2 cellular contexts compared by ENCODE assay signal in the genomic region with DNA sequence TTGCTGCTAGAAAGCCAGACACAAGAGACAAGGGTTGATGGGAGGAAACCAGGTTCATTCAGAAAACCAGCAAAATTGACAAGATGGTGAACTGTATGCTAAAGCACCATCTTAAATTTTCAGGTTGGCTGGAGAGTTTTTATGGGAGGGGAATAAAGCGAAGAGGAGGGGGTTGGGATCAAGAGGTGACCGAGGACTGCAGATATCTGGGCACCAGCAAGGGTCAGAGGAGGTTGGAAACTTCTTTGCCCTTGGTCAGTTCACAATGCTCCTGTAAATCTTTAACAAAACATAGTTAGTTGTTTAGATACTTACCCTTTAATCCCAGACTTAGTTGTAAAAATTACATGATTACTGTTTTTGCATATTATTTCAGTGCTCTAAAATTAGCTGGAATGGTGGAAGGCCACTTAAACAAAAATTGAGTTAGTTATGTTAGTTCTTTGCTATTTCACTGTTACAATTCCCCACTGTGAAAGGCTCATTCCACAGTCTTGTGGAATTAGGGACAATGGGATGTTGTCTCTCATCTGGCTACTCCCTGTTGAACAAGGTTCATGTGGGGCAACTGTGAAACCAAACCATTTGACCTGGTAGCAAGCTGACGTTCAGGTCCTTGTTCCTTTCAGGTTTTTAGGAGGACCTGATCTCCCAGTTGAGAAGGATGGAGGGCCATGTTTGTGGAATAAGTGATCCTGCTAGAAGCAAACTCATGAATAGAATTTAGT.
TF ChIP-seq lines count a peak whose summit lies in the region.

No MANE protein-coding gene starts in this region.

TF ChIP-seq in H1, 55 proteins besides CTCF, POLR2A, EP300 and RAD21:
- TF ChIP-seq SRF (IDR thresholded peaks at IDR 0.05; ENCODE audit: low read depth, low read length) (no peak), ASH2L (IDR thresholded peaks at IDR 0.05; ENCODE audit: low read length) (no peak), GABPA (IDR thresholded peaks at IDR 0.05; ENCODE audit: borderline replicate concordance, insufficient read depth, low read length) (no peak), CBX5 (IDR thresholded peaks at IDR 0.05; ENCODE audit: low read depth, low read length) (no peak), TAF7 (optimal IDR thresholded peaks at IDR 0.05; ENCODE audit: borderline replicate concordance, low read depth, low read length) (no peak), MAFK (IDR thresholded peaks at IDR 0.05; ENCODE audit: low read depth, low read length) (no peak), NRF1 (IDR thresholded peaks at IDR 0.05; ENCODE audit: low read depth, low read length) (no peak), ZNF274 (IDR thresholded peaks at IDR 0.05; ENCODE audit: borderline replicate concordance, extremely low read depth, low read length) (no peak), CHD2 (IDR thresholded peaks at IDR 0.05; ENCODE audit: low read length) (no peak), BACH1 (IDR thresholded peaks at IDR 0.05; ENCODE audit: low read length) (no peak), HDAC2 (IDR thresholded peaks at IDR 0.05; ENCODE audit: borderline replicate concordance in 1 of 2, low read depth in 2 of 2, low read length in 2 of 2) (no peak), TEAD4 (IDR thresholded peaks at IDR 0.05; ENCODE audit: low read depth, low read length) (no peak), RFX5 (IDR thresholded peaks at IDR 0.05; ENCODE audit: borderline replicate concordance, low read depth, low read length) (no peak)
- TF ChIP-seq, protein P1, sequence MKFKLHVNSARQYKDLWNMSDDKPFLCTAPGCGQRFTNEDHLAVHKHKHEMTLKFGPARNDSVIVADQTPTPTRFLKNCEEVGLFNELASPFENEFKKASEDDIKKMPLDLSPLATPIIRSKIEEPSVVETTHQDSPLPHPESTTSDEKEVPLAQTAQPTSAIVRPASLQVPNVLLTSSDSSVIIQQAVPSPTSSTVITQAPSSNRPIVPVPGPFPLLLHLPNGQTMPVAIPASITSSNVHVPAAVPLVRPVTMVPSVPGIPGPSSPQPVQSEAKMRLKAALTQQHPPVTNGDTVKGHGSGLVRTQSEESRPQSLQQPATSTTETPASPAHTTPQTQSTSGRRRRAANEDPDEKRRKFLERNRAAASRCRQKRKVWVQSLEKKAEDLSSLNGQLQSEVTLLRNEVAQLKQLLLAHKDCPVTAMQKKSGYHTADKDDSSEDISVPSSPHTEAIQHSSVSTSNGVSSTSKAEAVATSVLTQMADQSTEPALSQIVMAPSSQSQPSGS (IDR thresholded peaks at IDR 0.05; ENCODE audit: low read length), result no peak

TF ChIP-seq in HepG2, 621 proteins besides CTCF, POLR2A, EP300 and RAD21 (continues in another document):
- TF ChIP-seq ZNF34 (CRISPR knock-in tag; IDR thresholded peaks at IDR 0.05; ENCODE audit: borderline replicate concordance), result no peak
- no peak for TF ChIP-seq SOX13 (IDR thresholded peaks at IDR 0.05)
- peak in 1 of 2 experiments; percentile 67; a peak in 2 of 4 replicates for TF ChIP-seq SOX13 (CRISPR knock-in tag; conservative IDR thresholded peaks at IDR 0.05 in 1 of 2, IDR thresholded peaks at IDR 0.05 in 1 of 2)
- TF ChIP-seq GPN1 (CRISPR knock-in tag; IDR thresholded peaks at IDR 0.05; ENCODE audit: borderline replicate concordance), result no peak
- TF ChIP-seq ZNF75D (CRISPR knock-in tag; IDR thresholded peaks at IDR 0.05; ENCODE audit: borderline replicate concordance), result no peak
- TF ChIP-seq RBM22 (optimal IDR thresholded peaks at IDR 0.05; ENCODE audit: low read length), result no peak
- no peak for TF ChIP-seq AGO1 (IDR thresholded peaks at IDR 0.05; ENCODE audit: low read depth, low read length, poor library complexity, severe bottlenecking)
- TF ChIP-seq FOXJ3 (CRISPR knock-in tag; IDR thresholded peaks at IDR 0.05; ENCODE audit: borderline replicate concordance), result no peak
- TF ChIP-seq NCOA5 (CRISPR knock-in tag; IDR thresholded peaks at IDR 0.05), result no peak
- TF ChIP-seq, protein P2, sequence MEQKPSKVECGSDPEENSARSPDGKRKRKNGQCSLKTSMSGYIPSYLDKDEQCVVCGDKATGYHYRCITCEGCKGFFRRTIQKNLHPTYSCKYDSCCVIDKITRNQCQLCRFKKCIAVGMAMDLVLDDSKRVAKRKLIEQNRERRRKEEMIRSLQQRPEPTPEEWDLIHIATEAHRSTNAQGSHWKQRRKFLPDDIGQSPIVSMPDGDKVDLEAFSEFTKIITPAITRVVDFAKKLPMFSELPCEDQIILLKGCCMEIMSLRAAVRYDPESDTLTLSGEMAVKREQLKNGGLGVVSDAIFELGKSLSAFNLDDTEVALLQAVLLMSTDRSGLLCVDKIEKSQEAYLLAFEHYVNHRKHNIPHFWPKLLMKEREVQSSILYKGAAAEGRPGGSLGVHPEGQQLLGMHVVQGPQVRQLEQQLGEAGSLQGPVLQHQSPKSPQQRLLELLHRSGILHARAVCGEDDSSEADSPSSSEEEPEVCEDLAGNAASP (CRISPR knock-in tag; IDR thresholded peaks at IDR 0.05; ENCODE audit: borderline replicate concordance), result no peak
- no peak for TF ChIP-seq ATM (IDR thresholded peaks at IDR 0.05; ENCODE audit: borderline replicate concordance)
- TF ChIP-seq KMT2B (CRISPR knock-in tag; IDR thresholded peaks at IDR 0.05), result no peak
- no peak for TF ChIP-seq U2AF2 (IDR thresholded peaks at IDR 0.05; ENCODE audit: low read depth, low read length)
- TF ChIP-seq, protein P3, sequence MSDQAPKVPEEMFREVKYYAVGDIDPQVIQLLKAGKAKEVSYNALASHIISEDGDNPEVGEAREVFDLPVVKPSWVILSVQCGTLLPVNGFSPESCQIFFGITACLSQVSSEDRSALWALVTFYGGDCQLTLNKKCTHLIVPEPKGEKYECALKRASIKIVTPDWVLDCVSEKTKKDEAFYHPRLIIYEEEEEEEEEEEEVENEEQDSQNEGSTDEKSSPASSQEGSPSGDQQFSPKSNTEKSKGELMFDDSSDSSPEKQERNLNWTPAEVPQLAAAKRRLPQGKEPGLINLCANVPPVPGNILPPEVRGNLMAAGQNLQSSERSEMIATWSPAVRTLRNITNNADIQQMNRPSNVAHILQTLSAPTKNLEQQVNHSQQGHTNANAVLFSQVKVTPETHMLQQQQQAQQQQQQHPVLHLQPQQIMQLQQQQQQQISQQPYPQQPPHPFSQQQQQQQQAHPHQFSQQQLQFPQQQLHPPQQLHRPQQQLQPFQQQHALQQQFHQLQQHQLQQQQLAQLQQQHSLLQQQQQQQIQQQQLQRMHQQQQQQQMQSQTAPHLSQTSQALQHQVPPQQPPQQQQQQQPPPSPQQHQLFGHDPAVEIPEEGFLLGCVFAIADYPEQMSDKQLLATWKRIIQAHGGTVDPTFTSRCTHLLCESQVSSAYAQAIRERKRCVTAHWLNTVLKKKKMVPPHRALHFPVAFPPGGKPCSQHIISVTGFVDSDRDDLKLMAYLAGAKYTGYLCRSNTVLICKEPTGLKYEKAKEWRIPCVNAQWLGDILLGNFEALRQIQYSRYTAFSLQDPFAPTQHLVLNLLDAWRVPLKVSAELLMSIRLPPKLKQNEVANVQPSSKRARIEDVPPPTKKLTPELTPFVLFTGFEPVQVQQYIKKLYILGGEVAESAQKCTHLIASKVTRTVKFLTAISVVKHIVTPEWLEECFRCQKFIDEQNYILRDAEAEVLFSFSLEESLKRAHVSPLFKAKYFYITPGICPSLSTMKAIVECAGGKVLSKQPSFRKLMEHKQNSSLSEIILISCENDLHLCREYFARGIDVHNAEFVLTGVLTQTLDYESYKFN (CRISPR knock-in tag; conservative IDR thresholded peaks at IDR 0.05), result peak; percentile 33; the same call in 1 of the 2 replicates
- TF ChIP-seq SETDB1 (CRISPR knock-in tag; IDR thresholded peaks at IDR 0.05; ENCODE audit: borderline replicate concordance), result no peak
- TF ChIP-seq EZH2 (conservative IDR thresholded peaks at IDR 0.05; ENCODE audit: low read depth, low read length), result no peak
- TF ChIP-seq, protein P4, sequence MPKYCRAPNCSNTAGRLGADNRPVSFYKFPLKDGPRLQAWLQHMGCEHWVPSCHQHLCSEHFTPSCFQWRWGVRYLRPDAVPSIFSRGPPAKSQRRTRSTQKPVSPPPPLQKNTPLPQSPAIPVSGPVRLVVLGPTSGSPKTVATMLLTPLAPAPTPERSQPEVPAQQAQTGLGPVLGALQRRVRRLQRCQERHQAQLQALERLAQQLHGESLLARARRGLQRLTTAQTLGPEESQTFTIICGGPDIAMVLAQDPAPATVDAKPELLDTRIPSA (CRISPR knock-in tag; IDR thresholded peaks at IDR 0.05; ENCODE audit: borderline replicate concordance), result no peak
- TF ChIP-seq SOX5 (CRISPR knock-in tag; IDR thresholded peaks at IDR 0.05; ENCODE audit: borderline replicate concordance), result peak; percentile 39; the same call in 1 of the 2 replicates
- TF ChIP-seq ZNF430 (CRISPR knock-in tag; IDR thresholded peaks at IDR 0.05), result no peak
- no peak for TF ChIP-seq ZNF263 (CRISPR knock-in tag; IDR thresholded peaks at IDR 0.05)
- TF ChIP-seq CENPX (CRISPR knock-in tag; IDR thresholded peaks at IDR 0.05), result no peak
- TF ChIP-seq, protein P5, sequence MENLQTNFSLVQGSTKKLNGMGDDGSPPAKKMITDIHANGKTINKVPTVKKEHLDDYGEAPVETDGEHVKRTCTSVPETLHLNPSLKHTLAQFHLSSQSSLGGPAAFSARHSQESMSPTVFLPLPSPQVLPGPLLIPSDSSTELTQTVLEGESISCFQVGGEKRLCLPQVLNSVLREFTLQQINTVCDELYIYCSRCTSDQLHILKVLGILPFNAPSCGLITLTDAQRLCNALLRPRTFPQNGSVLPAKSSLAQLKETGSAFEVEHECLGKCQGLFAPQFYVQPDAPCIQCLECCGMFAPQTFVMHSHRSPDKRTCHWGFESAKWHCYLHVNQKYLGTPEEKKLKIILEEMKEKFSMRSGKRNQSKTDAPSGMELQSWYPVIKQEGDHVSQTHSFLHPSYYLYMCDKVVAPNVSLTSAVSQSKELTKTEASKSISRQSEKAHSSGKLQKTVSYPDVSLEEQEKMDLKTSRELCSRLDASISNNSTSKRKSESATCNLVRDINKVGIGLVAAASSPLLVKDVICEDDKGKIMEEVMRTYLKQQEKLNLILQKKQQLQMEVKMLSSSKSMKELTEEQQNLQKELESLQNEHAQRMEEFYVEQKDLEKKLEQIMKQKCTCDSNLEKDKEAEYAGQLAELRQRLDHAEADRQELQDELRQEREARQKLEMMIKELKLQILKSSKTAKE (CRISPR knock-in tag; IDR thresholded peaks at IDR 0.05; ENCODE audit: borderline replicate concordance), result no peak
- no peak for TF ChIP-seq ISX (CRISPR knock-in tag; conservative IDR thresholded peaks at IDR 0.05)
- no peak for TF ChIP-seq YY1 (IDR thresholded peaks at IDR 0.05; ENCODE audit: insufficient read depth, insufficient replicate concordance, low read depth, low read length)
- no peak for TF ChIP-seq ZSCAN9 (CRISPR knock-in tag; IDR thresholded peaks at IDR 0.05; ENCODE audit: borderline replicate concordance)
- TF ChIP-seq, protein P6, sequence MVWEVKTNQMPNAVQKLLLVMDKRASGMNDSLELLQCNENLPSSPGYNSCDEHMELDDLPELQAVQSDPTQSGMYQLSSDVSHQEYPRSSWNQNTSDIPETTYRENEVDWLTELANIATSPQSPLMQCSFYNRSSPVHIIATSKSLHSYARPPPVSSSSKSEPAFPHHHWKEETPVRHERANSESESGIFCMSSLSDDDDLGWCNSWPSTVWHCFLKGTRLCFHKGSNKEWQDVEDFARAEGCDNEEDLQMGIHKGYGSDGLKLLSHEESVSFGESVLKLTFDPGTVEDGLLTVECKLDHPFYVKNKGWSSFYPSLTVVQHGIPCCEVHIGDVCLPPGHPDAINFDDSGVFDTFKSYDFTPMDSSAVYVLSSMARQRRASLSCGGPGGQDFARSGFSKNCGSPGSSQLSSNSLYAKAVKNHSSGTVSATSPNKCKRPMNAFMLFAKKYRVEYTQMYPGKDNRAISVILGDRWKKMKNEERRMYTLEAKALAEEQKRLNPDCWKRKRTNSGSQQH (CRISPR knock-in tag; IDR thresholded peaks at IDR 0.05; ENCODE audit: low read depth), result no peak
- no peak for TF ChIP-seq ZNF816 (CRISPR knock-in tag; IDR thresholded peaks at IDR 0.05; ENCODE audit: borderline replicate concordance)
- TF ChIP-seq, protein P7, sequence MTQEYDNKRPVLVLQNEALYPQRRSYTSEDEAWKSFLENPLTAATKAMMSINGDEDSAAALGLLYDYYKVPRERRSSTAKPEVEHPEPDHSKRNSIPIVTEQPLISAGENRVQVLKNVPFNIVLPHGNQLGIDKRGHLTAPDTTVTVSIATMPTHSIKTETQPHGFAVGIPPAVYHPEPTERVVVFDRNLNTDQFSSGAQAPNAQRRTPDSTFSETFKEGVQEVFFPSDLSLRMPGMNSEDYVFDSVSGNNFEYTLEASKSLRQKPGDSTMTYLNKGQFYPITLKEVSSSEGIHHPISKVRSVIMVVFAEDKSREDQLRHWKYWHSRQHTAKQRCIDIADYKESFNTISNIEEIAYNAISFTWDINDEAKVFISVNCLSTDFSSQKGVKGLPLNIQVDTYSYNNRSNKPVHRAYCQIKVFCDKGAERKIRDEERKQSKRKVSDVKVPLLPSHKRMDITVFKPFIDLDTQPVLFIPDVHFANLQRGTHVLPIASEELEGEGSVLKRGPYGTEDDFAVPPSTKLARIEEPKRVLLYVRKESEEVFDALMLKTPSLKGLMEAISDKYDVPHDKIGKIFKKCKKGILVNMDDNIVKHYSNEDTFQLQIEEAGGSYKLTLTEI (CRISPR knock-in tag; conservative IDR thresholded peaks at IDR 0.05), result no peak
- TF ChIP-seq ARHGAP35 (CRISPR knock-in tag; IDR thresholded peaks at IDR 0.05; ENCODE audit: borderline replicate concordance), result no peak
- no peak for TF ChIP-seq KAT2B (IDR thresholded peaks at IDR 0.05; ENCODE audit: borderline replicate concordance, low read depth, low read length)
- TF ChIP-seq BCL6 (CRISPR knock-in tag; IDR thresholded peaks at IDR 0.05), result no peak
- TF ChIP-seq, protein P8, sequence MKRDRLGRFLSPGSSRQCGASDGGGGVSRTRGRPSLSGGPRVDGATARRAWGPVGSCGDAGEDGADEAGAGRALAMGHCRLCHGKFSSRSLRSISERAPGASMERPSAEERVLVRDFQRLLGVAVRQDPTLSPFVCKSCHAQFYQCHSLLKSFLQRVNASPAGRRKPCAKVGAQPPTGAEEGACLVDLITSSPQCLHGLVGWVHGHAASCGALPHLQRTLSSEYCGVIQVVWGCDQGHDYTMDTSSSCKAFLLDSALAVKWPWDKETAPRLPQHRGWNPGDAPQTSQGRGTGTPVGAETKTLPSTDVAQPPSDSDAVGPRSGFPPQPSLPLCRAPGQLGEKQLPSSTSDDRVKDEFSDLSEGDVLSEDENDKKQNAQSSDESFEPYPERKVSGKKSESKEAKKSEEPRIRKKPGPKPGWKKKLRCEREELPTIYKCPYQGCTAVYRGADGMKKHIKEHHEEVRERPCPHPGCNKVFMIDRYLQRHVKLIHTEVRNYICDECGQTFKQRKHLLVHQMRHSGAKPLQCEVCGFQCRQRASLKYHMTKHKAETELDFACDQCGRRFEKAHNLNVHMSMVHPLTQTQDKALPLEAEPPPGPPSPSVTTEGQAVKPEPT (CRISPR knock-in tag; IDR thresholded peaks at IDR 0.05; ENCODE audit: low read depth), result no peak
- no peak for TF ChIP-seq ZNF547 (CRISPR knock-in tag; IDR thresholded peaks at IDR 0.05)
- TF ChIP-seq HNF4A (CRISPR knock-in tag; IDR thresholded peaks at IDR 0.05), result peak; percentile 36
- TF ChIP-seq NKX3-1 (CRISPR knock-in tag; IDR thresholded peaks at IDR 0.05), result no peak
- TF ChIP-seq SOX6 (IDR thresholded peaks at IDR 0.05), result no peak
- TF ChIP-seq SOX6 (CRISPR knock-in tag; IDR thresholded peaks at IDR 0.05), result peak; percentile 76
- TF ChIP-seq, protein P9, sequence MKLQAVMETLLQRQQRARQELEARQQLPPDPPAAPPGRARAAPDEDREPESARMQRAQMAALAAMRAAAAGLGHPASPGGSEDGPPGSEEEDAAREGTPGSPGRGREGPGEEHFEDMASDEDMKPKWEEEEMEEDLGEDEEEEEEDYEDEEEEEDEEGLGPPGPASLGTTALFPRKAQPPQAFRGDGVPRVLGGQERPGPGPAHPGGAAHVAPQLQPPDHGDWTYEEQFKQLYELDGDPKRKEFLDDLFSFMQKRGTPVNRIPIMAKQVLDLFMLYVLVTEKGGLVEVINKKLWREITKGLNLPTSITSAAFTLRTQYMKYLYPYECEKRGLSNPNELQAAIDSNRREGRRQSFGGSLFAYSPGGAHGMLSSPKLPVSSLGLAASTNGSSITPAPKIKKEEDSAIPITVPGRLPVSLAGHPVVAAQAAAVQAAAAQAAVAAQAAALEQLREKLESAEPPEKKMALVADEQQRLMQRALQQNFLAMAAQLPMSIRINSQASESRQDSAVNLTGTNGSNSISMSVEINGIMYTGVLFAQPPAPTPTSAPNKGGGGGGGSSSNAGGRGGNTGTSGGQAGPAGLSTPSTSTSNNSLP (IDR thresholded peaks at IDR 0.05; ENCODE audit: low read depth, low read length), result no peak
